In the genomic region with DNA sequence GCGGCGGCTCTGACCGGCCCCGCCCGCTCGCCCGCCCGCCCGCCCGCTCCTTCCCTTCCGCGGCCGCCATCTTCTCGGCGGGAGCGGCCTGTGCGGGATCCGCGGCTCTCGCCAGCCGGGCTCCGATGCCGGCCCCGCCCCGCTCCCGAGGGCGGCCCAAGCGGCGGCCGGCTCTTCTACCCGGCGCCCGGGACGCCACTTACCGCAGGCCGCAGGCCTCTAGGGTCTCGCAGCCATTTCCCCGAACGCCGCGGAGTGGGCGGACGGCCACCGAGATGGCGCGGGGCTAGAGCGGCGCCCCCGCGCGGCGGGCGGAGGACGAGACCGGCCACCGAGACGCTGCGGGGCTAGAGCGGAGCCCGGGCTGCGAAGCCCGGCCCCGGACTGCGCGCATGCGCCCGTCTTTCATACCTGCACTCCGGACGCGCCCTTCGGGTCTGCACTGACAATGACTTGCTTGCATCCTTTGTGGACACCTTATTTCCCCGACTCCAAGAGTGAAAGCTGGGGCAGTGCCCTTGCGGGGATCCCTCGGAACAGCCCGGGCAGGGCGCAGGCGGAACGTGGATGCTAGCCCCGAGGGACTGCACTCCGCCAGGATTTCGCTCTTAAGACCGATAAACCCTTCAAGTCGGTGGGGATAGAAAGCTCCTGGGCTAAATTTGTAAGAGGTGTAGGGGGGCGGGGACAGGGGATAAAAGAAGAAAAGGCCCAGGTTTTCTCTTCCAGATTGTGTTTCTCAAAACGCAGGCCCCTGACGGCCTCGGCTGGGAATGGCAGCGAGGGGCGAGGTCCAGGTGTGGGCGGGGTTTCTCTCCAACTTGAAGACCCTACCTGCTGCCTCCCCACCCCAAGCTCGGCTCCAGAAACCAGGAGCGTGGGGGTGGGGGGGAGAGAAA, we compare ENCODE assay signal across 1 cellular context.
A peak's percentile ranks its signal among the peaks of the same experiment; 100 is the strongest.
TF ChIP-seq lines count a peak whose summit lies in the region.

A gene (minus strand): TSS at position 277 of the 899 bp plus-strand sequence.

TF ChIP-seq in WTC11, 78 proteins besides CTCF, POLR2A, EP300 and RAD21 (continued from another document and continues in another):
- TF ChIP-seq, protein P1, sequence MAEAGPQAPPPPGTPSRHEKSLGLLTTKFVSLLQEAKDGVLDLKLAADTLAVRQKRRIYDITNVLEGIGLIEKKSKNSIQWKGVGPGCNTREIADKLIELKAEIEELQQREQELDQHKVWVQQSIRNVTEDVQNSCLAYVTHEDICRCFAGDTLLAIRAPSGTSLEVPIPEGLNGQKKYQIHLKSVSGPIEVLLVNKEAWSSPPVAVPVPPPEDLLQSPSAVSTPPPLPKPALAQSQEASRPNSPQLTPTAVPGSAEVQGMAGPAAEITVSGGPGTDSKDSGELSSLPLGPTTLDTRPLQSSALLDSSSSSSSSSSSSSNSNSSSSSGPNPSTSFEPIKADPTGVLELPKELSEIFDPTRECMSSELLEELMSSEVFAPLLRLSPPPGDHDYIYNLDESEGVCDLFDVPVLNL (CRISPR knock-in tag; IDR thresholded peaks at IDR 0.05; ENCODE audit: borderline replicate concordance, low read depth) = peak; percentile 54; the same call in 1 of the 2 replicates
- TF ChIP-seq MXD4 (CRISPR knock-in tag; IDR thresholded peaks at IDR 0.05; ENCODE audit: borderline replicate concordance) (no peak), JUN (CRISPR knock-in tag; IDR thresholded peaks at IDR 0.05) (no peak), ZNF263 (CRISPR knock-in tag; IDR thresholded peaks at IDR 0.05; ENCODE audit: low read depth) (no peak), TCF7 (CRISPR knock-in tag; IDR thresholded peaks at IDR 0.05; ENCODE audit: low read depth) (no peak), MYBL2 (CRISPR knock-in tag; IDR thresholded peaks at IDR 0.05) (0 out of 2 replicates have a peak, but pooled peaks have one; percentile 9), SP1 (CRISPR knock-in tag; conservative IDR thresholded peaks at IDR 0.05) (no peak; the same call in none of the 2 replicates), TEAD1 (CRISPR knock-in tag; IDR thresholded peaks at IDR 0.05) (peak; percentile 21; the same call in 1 of the 2 replicates), NR1H2 (CRISPR knock-in tag; IDR thresholded peaks at IDR 0.05) (no peak), ESRRA (CRISPR knock-in tag; IDR thresholded peaks at IDR 0.05; ENCODE audit: borderline replicate concordance) (no peak), ZBTB21 (CRISPR knock-in tag; IDR thresholded peaks at IDR 0.05; ENCODE audit: borderline replicate concordance) (no peak), SMAD4 (CRISPR knock-in tag; IDR thresholded peaks at IDR 0.05) (no peak), FOXJ3 (CRISPR knock-in tag; IDR thresholded peaks at IDR 0.05; ENCODE audit: borderline replicate concordance) (no peak), EMX1 (CRISPR knock-in tag; IDR thresholded peaks at IDR 0.05) (0 out of 2 replicates have a peak, but pooled peaks have one; percentile 13), ZNF416 (CRISPR knock-in tag; IDR thresholded peaks at IDR 0.05) (0 out of 2 replicates have a peak, but pooled peaks have one; percentile 65)
- TF ChIP-seq, protein P2, sequence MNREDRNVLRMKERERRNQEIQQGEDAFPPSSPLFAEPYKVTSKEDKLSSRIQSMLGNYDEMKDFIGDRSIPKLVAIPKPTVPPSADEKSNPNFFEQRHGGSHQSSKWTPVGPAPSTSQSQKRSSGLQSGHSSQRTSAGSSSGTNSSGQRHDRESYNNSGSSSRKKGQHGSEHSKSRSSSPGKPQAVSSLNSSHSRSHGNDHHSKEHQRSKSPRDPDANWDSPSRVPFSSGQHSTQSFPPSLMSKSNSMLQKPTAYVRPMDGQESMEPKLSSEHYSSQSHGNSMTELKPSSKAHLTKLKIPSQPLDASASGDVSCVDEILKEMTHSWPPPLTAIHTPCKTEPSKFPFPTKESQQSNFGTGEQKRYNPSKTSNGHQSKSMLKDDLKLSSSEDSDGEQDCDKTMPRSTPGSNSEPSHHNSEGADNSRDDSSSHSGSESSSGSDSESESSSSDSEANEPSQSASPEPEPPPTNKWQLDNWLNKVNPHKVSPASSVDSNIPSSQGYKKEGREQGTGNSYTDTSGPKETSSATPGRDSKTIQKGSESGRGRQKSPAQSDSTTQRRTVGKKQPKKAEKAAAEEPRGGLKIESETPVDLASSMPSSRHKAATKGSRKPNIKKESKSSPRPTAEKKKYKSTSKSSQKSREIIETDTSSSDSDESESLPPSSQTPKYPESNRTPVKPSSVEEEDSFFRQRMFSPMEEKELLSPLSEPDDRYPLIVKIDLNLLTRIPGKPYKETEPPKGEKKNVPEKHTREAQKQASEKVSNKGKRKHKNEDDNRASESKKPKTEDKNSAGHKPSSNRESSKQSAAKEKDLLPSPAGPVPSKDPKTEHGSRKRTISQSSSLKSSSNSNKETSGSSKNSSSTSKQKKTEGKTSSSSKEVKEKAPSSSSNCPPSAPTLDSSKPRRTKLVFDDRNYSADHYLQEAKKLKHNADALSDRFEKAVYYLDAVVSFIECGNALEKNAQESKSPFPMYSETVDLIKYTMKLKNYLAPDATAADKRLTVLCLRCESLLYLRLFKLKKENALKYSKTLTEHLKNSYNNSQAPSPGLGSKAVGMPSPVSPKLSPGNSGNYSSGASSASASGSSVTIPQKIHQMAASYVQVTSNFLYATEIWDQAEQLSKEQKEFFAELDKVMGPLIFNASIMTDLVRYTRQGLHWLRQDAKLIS (CRISPR knock-in tag; IDR thresholded peaks at IDR 0.05; ENCODE audit: borderline replicate concordance) = no peak; the same call in 1 of the 2 replicates
- TF ChIP-seq, protein P3, sequence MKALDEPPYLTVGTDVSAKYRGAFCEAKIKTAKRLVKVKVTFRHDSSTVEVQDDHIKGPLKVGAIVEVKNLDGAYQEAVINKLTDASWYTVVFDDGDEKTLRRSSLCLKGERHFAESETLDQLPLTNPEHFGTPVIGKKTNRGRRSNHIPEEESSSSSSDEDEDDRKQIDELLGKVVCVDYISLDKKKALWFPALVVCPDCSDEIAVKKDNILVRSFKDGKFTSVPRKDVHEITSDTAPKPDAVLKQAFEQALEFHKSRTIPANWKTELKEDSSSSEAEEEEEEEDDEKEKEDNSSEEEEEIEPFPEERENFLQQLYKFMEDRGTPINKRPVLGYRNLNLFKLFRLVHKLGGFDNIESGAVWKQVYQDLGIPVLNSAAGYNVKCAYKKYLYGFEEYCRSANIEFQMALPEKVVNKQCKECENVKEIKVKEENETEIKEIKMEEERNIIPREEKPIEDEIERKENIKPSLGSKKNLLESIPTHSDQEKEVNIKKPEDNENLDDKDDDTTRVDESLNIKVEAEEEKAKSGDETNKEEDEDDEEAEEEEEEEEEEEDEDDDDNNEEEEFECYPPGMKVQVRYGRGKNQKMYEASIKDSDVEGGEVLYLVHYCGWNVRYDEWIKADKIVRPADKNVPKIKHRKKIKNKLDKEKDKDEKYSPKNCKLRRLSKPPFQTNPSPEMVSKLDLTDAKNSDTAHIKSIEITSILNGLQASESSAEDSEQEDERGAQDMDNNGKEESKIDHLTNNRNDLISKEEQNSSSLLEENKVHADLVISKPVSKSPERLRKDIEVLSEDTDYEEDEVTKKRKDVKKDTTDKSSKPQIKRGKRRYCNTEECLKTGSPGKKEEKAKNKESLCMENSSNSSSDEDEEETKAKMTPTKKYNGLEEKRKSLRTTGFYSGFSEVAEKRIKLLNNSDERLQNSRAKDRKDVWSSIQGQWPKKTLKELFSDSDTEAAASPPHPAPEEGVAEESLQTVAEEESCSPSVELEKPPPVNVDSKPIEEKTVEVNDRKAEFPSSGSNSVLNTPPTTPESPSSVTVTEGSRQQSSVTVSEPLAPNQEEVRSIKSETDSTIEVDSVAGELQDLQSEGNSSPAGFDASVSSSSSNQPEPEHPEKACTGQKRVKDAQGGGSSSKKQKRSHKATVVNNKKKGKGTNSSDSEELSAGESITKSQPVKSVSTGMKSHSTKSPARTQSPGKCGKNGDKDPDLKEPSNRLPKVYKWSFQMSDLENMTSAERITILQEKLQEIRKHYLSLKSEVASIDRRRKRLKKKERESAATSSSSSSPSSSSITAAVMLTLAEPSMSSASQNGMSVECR (CRISPR knock-in tag; IDR thresholded peaks at IDR 0.05; ENCODE audit: borderline replicate concordance) = 0 out of 2 replicates have a peak, but pooled peaks have one; percentile 23
- TF ChIP-seq, protein P4, sequence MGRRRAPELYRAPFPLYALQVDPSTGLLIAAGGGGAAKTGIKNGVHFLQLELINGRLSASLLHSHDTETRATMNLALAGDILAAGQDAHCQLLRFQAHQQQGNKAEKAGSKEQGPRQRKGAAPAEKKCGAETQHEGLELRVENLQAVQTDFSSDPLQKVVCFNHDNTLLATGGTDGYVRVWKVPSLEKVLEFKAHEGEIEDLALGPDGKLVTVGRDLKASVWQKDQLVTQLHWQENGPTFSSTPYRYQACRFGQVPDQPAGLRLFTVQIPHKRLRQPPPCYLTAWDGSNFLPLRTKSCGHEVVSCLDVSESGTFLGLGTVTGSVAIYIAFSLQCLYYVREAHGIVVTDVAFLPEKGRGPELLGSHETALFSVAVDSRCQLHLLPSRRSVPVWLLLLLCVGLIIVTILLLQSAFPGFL (CRISPR knock-in tag; IDR thresholded peaks at IDR 0.05; ENCODE audit: borderline replicate concordance) = no peak
- TF ChIP-seq, protein P5, sequence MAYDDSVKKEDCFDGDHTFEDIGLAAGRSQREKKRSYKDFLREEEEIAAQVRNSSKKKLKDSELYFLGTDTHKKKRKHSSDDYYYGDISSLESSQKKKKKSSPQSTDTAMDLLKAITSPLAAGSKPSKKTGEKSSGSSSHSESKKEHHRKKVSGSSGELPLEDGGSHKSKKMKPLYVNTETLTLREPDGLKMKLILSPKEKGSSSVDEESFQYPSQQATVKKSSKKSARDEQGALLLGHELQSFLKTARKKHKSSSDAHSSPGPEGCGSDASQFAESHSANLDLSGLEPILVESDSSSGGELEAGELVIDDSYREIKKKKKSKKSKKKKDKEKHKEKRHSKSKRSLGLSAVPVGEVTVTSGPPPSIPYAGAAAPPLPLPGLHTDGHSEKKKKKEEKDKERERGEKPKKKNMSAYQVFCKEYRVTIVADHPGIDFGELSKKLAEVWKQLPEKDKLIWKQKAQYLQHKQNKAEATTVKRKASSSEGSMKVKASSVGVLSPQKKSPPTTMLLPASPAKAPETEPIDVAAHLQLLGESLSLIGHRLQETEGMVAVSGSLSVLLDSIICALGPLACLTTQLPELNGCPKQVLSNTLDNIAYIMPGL (CRISPR knock-in tag; IDR thresholded peaks at IDR 0.05) = peak; percentile 91
- TF ChIP-seq, protein P6, sequence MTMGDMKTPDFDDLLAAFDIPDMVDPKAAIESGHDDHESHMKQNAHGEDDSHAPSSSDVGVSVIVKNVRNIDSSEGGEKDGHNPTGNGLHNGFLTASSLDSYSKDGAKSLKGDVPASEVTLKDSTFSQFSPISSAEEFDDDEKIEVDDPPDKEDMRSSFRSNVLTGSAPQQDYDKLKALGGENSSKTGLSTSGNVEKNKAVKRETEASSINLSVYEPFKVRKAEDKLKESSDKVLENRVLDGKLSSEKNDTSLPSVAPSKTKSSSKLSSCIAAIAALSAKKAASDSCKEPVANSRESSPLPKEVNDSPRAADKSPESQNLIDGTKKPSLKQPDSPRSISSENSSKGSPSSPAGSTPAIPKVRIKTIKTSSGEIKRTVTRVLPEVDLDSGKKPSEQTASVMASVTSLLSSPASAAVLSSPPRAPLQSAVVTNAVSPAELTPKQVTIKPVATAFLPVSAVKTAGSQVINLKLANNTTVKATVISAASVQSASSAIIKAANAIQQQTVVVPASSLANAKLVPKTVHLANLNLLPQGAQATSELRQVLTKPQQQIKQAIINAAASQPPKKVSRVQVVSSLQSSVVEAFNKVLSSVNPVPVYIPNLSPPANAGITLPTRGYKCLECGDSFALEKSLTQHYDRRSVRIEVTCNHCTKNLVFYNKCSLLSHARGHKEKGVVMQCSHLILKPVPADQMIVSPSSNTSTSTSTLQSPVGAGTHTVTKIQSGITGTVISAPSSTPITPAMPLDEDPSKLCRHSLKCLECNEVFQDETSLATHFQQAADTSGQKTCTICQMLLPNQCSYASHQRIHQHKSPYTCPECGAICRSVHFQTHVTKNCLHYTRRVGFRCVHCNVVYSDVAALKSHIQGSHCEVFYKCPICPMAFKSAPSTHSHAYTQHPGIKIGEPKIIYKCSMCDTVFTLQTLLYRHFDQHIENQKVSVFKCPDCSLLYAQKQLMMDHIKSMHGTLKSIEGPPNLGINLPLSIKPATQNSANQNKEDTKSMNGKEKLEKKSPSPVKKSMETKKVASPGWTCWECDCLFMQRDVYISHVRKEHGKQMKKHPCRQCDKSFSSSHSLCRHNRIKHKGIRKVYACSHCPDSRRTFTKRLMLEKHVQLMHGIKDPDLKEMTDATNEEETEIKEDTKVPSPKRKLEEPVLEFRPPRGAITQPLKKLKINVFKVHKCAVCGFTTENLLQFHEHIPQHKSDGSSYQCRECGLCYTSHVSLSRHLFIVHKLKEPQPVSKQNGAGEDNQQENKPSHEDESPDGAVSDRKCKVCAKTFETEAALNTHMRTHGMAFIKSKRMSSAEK (CRISPR knock-in tag; IDR thresholded peaks at IDR 0.05; ENCODE audit: borderline replicate concordance) = no peak
- TF ChIP-seq, protein P7, sequence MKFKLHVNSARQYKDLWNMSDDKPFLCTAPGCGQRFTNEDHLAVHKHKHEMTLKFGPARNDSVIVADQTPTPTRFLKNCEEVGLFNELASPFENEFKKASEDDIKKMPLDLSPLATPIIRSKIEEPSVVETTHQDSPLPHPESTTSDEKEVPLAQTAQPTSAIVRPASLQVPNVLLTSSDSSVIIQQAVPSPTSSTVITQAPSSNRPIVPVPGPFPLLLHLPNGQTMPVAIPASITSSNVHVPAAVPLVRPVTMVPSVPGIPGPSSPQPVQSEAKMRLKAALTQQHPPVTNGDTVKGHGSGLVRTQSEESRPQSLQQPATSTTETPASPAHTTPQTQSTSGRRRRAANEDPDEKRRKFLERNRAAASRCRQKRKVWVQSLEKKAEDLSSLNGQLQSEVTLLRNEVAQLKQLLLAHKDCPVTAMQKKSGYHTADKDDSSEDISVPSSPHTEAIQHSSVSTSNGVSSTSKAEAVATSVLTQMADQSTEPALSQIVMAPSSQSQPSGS (CRISPR knock-in tag; IDR thresholded peaks at IDR 0.05; ENCODE audit: borderline replicate concordance, low read depth) = no peak
- TF ChIP-seq, protein P8, sequence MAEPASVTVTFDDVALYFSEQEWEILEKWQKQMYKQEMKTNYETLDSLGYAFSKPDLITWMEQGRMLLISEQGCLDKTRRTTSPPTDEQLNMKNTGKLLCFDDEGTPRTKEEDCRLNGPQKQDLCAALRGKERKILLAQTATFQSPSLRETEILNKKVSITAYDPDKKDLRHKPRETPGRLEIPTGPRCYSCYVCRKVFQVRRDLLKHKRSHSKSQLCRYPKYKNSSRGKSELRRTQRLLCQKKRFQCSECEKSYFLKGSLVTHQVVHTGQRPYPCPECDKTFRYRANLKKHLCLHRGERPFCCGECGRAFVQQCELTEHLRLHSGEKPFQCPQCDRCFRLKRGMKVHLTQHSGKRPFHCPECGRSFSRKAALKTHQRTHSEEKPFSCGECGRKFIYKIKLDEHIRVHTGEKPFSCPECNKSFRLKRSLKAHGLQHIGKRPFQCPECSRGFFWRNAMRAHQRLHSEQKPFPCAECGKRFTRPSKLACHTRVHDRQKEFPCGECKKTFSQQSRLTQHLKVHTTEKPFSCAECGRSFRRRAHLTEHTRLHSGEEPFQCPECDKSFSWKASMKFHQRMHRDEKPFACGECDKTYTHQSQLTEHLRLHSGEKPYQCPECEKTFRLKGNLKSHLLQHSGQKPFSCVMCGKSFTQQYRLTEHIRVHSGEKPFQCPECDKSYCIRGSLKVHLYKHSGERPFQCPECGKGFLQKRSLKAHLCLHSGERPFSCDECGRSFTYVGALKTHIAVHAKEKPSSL (CRISPR knock-in tag; conservative IDR thresholded peaks at IDR 0.05) = no peak
- TF ChIP-seq, protein P9, sequence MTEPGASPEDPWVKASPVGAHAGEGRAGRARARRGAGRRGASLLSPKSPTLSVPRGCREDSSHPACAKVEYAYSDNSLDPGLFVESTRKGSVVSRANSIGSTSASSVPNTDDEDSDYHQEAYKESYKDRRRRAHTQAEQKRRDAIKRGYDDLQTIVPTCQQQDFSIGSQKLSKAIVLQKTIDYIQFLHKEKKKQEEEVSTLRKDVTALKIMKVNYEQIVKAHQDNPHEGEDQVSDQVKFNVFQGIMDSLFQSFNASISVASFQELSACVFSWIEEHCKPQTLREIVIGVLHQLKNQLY (CRISPR knock-in tag; IDR thresholded peaks at IDR 0.05) = no peak
